ENCODE assay signal across 8 cellular contexts in genomic region chr1:226407497-226408284, GRCh38. TPM values are rescaled to one million over a fixed set of nuclear protein-coding genes. Genes with fewer than 3 reads are reported as not detected.
DNase-seq lines count a peak whose midpoint lies in the region; ATAC-seq and TF ChIP-seq lines count a peak whose summit lies in the region.

TSS of gene PARP1 (minus strand) at chr1:226408093. CDS start at chr1:226407929, 164 bp downstream.

- H3K27me3 ChIP-seq in PC-3 (ENCODE audit: low read length) (no peaks in the 10 kb centered on the region), mucosa of stomach (ENCODE audit: control insufficient read depth, insufficient read depth, low read length) (no peaks in the 10 kb centered on the region)

- H3K4me3 ChIP-seq in PC-3 (ENCODE audit: low read length) (peak within 1 kb of the TSS; percentile 79), epithelial cell of proximal tubule (ENCODE audit: low read depth, low read length) (peak within 1 kb of the TSS; percentile 61), mucosa of stomach (ENCODE audit: low read length) (peak within 1 kb of the TSS; percentile 5)

- CTCF ChIA-PET in PC-3 (lab: Charles Lee), result interaction anchor here (0.6 to 1.3 kb wide), 15 partner anchors 10 to 1758 kb away, joined by 3 to 8 read pairs (median 4); partner anchors contain the start of gene IBA57

- H4K20me1 ChIP-seq in PC-3 (ENCODE audit: low read length), result peaks cover 42% of the 10 kb centered on the region

- no peak for TF ChIP-seq EP300 in Ishikawa (IDR thresholded peaks at IDR 0.05; ENCODE audit: borderline replicate concordance)

- TF ChIP-seq CTCF in PC-3 (conservative IDR thresholded peaks at IDR 0.05; ENCODE audit: low read depth, low read length), result peak; percentile 82
- TF ChIP-seq CTCF in epithelial cell of proximal tubule (conservative IDR thresholded peaks at IDR 0.05; ENCODE audit: low read depth, low read length), result peak; percentile 51

- H3K36me3 ChIP-seq in PC-3 (ENCODE audit: low read depth, low read length) (no peaks in the 10 kb centered on the region; the same call in 1 of the 2 replicates), mucosa of stomach (ENCODE audit: control insufficient read depth, insufficient read depth, low read length) (no peaks in the 10 kb centered on the region)

- TF ChIP-seq RAD21 in Ishikawa (IDR thresholded peaks at IDR 0.05; ENCODE audit: low read depth), result no peak

- ATAC-seq in GM21576 (IDR thresholded peaks at IDR 0.05; ENCODE audit: unreplicated experiment) (peak; percentile 66), PC-3 (peak; percentile 85)

- POLR2A ChIA-PET in PC-3 (lab: Charles Lee; ENCODE audit: unreplicated experiment), result interaction anchor here (0.5 to 1.0 kb wide), 10 partner anchors 70 to 1682 kb away, joined by 3 to 8 read pairs (median 4); partner anchors contain the start of genes H3-3A, LIN9 and PSEN2

- peak within 1 kb of the TSS; percentile 56 for H3K27ac ChIP-seq in PC-3 (ENCODE audit: low read length)

- H3K9me3 ChIP-seq in PC-3 (ENCODE audit: low read length) (no peaks in the 10 kb centered on the region), mucosa of stomach (ENCODE audit: control insufficient read depth, low read length) (no peaks in the 10 kb centered on the region)

- H2AFZ ChIP-seq in PC-3 (ENCODE audit: low read length), result peak within 1 kb of the TSS; percentile 91

- H3K4me1 ChIP-seq in PC-3 (ENCODE audit: insufficient read depth, low read length) (peaks cover 35% of the 10 kb centered on the region), mucosa of stomach (ENCODE audit: control insufficient read depth, insufficient read depth, low read length) (peaks cover 25% of the 10 kb centered on the region)

- peaks cover 8% of the 10 kb centered on the region for H3F3A ChIP-seq in PC-3 (ENCODE audit: low read length, unreplicated experiment)

- intact Hi-C loops in PC-3 (cut with micrococcal nuclease), result loop anchor here (2.0 to 5.0 kb wide), 3 partner anchors 71 to 280 kb away; partner anchors contain the start of gene LIN9

- peak within 1 kb of the TSS; percentile 88 for H3K4me2 ChIP-seq in PC-3 (ENCODE audit: low read length)

- DNase-seq in DMS53 treated with DMSO at 0.1 percent for 48 hours (lab: John Stamatoyannopoulos, UW; ENCODE audit: unreplicated experiment) (peak; percentile 67), PC-3 (peak; percentile 99), activated T-cell treated with anti-CD3 and anti-CD28 coated beads for 48 hours (ENCODE audit: low read depth) (peak; percentile 92), epithelial cell of proximal tubule (ENCODE audit: low read depth) (no peak)
- peak; percentile 67 to 71 for DNase-seq in stimulated activated CD8-positive, alpha-beta memory T cell treated with anti-CD3 and anti-CD28 coated beads, Interleukin-7, amount 100 ng/mL, for 1 hour (ENCODE audit: low read depth in 2 of 2)

- no TSS peak for BruUV-seq in PC-3 (replicated peaks; lab: Mats Ljungman, UMichigan)

- H3K9ac ChIP-seq in PC-3 (ENCODE audit: low read length) (peak within 1 kb of the TSS; percentile 82), mucosa of stomach (ENCODE audit: low read length) (peak within 1 kb of the TSS; percentile 73)

- H3K79me2 ChIP-seq in PC-3 (ENCODE audit: low read length), result peaks cover 49% of the 10 kb centered on the region

- H3K9me2 ChIP-seq in PC-3 (replicated peaks; ENCODE audit: low read length), result no peaks in the 10 kb centered on the region

TF ChIP-seq in Ishikawa, 13 proteins besides CTCF, POLR2A, EP300 and RAD21:
- no peak; the same call in 1 of the 2 replicates for TF ChIP-seq TCF12 (IDR thresholded peaks at IDR 0.05; ENCODE audit: low read depth)
- peak; percentile 56 for TF ChIP-seq EGR1 (IDR thresholded peaks at IDR 0.05)
- no peak for TF ChIP-seq REST (IDR thresholded peaks at IDR 0.05; ENCODE audit: low read depth)
- TF ChIP-seq CREB1 (IDR thresholded peaks at IDR 0.05; ENCODE audit: low read depth), result no peak; the same call in 1 of the 2 replicates
- no peak for TF ChIP-seq CEBPB (IDR thresholded peaks at IDR 0.05)
- TF ChIP-seq TAF1 (IDR thresholded peaks at IDR 0.05; ENCODE audit: low read depth), result peak; percentile 46; the same call in 1 of the 2 replicates
- peak; percentile 92 for TF ChIP-seq MAX (IDR thresholded peaks at IDR 0.05)
- peak; percentile 27; the same call in 1 of the 2 replicates for TF ChIP-seq ZBTB7A (IDR thresholded peaks at IDR 0.05; ENCODE audit: low read depth)
- TF ChIP-seq YY1 (IDR thresholded peaks at IDR 0.05; ENCODE audit: low read depth), result peak; percentile 32; the same call in 1 of the 2 replicates
- no peak for TF ChIP-seq TEAD4 (IDR thresholded peaks at IDR 0.05)

RNA-seq across cellular contexts. Expression of gene PARP1, which starts in this region (rescaled TPM):
- total RNA-seq in PC-3 (2014; rRNA removed) (536 and 538 TPM in 2 replicates), epithelial cell of proximal tubule (190 and 312 TPM in 2 replicates)

Comparison
In these comparisons a context has a peak if more than half of its experiments do, and no peak if none do; other contexts are left out.
1. H3K4me3 ChIP-seq: peak in every context shown above with its lines; median percentile 79 in PC-3; 61 in epithelial cell of proximal tubule; 5 in mucosa of stomach.